Comparison of ENCODE assay signal across 27 cellular contexts in genomic region chr6:38549180-38549579, GRCh38.
"Had no signal": no experiment of that assay in that cellular context is flagged by ENCODE, and none has a peak within 500 bp of the region (broad histone marks: within the 10 kb centered on the region; RNA-seq: fewer than 3 reads in every experiment).

No MANE protein-coding gene starts in this region.

- H3K9me3 ChIP-seq: Peyer's patch had no signal

- H3K27ac Mint-ChIP-seq: activated B cell treated with CpG ODN at 0.5 μM for 24 hours; activated CD4-positive, alpha-beta T cell treated with anti-CD3 and anti-CD28 coated beads, Interleukin-2, amount 10 ng/mL, durations not matched to agents 24 days and 14 days; activated CD8-positive, alpha-beta memory T cell treated with anti-CD3 and anti-CD28 coated beads, Interleukin-2, amount 10 ng/mL, durations not matched to agents 7 days and 5 days; activated naive CD4-positive, alpha-beta T cell treated with anti-CD3 and anti-CD28 coated beads, Interleukin-2, amount 50 U/mL, for 24 hours; activated T-cell treated with anti-CD3 and anti-CD28 coated beads, Interleukin-2, amount 50 U/mL, for 24 hours; activated T-helper 1 cell treated with anti-CD3 and anti-CD28 coated beads, Interleukin-12 subunit alpha, Interleukin-12 subunit beta, Interleukin-2, Interleukin-4 antibody, amounts not matched to agents 30 ng/mL and 10 ng/mL and 1 ng/mL, durations not matched to agents 14 hours and 24 hours and 36 hours; T-helper 17 cell had no signal

- H3K4me3 ChIP-seq: Peyer's patch had no signal

- H3K36me3 ChIP-seq: Peyer's patch had no signal

- H3K27ac ChIP-seq: Peyer's patch, RWPE1 had no signal

- H3K9me3 Mint-ChIP-seq: activated CD4-positive, alpha-beta T cell treated with anti-CD3 and anti-CD28 coated beads, Interleukin-2, amount 10 ng/mL, durations not matched to agents 24 days and 14 days; activated naive CD4-positive, alpha-beta T cell treated with anti-CD3 and anti-CD28 coated beads, Interleukin-2, amount 50 U/mL, for 24 hours; activated T-cell treated with anti-CD3 and anti-CD28 coated beads, Interleukin-2, amount 50 U/mL, for 24 hours; activated T-helper 1 cell treated with anti-CD3 and anti-CD28 coated beads, Interleukin-12 subunit alpha, Interleukin-12 subunit beta, Interleukin-2, Interleukin-4 antibody, amounts not matched to agents 30 ng/mL and 10 ng/mL and 1 ng/mL, durations not matched to agents 14 hours and 24 hours and 36 hours; central memory CD8-positive, alpha-beta T cell had no signal

- H3K27me3 Mint-ChIP-seq: activated B cell treated with CpG ODN at 0.5 μM for 24 hours; activated CD4-positive, alpha-beta T cell treated with anti-CD3 and anti-CD28 coated beads, Interleukin-2, amount 10 ng/mL, durations not matched to agents 24 days and 14 days; activated CD8-positive, alpha-beta memory T cell treated with anti-CD3 and anti-CD28 coated beads, Interleukin-2, amount 10 ng/mL, durations not matched to agents 7 days and 5 days; activated naive CD4-positive, alpha-beta T cell treated with anti-CD3 and anti-CD28 coated beads, Interleukin-2, amount 50 U/mL, for 24 hours; activated T-cell treated with anti-CD3 and anti-CD28 coated beads, Interleukin-2, amount 50 U/mL, for 24 hours; central memory CD8-positive, alpha-beta T cell; T-helper 17 cell had no signal

- H3K4me3 Mint-ChIP-seq: activated B cell treated with CpG ODN at 0.5 μM for 24 hours; activated CD4-positive, alpha-beta T cell treated with anti-CD3 and anti-CD28 coated beads, Interleukin-2, amount 10 ng/mL, durations not matched to agents 24 days and 14 days; activated CD8-positive, alpha-beta memory T cell treated with anti-CD3 and anti-CD28 coated beads, Interleukin-2, amount 10 ng/mL, durations not matched to agents 7 days and 5 days; activated naive CD4-positive, alpha-beta T cell treated with anti-CD3 and anti-CD28 coated beads, Interleukin-2, amount 50 U/mL, for 24 hours; activated T-cell treated with anti-CD3 and anti-CD28 coated beads, Interleukin-2, amount 50 U/mL, for 24 hours; activated T-helper 1 cell treated with anti-CD3 and anti-CD28 coated beads, Interleukin-12 subunit alpha, Interleukin-12 subunit beta, Interleukin-2, Interleukin-4 antibody, amounts not matched to agents 30 ng/mL and 10 ng/mL and 1 ng/mL, durations not matched to agents 14 hours and 24 hours and 36 hours; central memory CD8-positive, alpha-beta T cell; T-helper 17 cell had no signal

- DNase-seq: activated B cell treated with CpG ODN at 0.5 μM for 24 hours; activated CD4-positive, alpha-beta T cell treated with anti-CD3 and anti-CD28 coated beads for 1 hour; activated CD4-positive, alpha-beta T cell treated with anti-CD3 and anti-CD28 coated beads, Interleukin-2, amount 10 ng/mL, durations not matched to agents 24 days and 14 days; activated CD4-positive, alpha-beta T cell treated with anti-CD3 and anti-CD28 coated beads, Interleukin-2, amount 50 U/mL, for 48 hours; activated CD8-positive, alpha-beta memory T cell treated with anti-CD3 and anti-CD28 coated beads, Interleukin-2, amount 10 ng/mL, durations not matched to agents 7 days and 5 days; activated effector memory CD4-positive, alpha-beta T cell treated with Interleukin-2 at 50 U/mL for 16 hours; activated naive CD4-positive, alpha-beta T cell; activated T-cell treated with anti-CD3 and anti-CD28 coated beads, Interleukin-2, amount 50 U/mL, for 24 hours; aorta; IMR-90; Kasumi-1; KBM-7; NCI-H146; NCI-H187 treated with DMSO at 0.1 percent for 48 hours; NCI-H2081 treated with DMSO at 0.1 percent for 48 hours; NCI-H524; NCI-H774; NK-92 treated with Interleukin-12 subunit alpha and Interleukin-12 subunit beta, amount 100 ng/mL, for 24 hours; OCI-M1; Peyer's patch; SHP77 treated with DMSO at 0.1 percent for 48 hours; T-helper 17 cell; T-helper 9 cell had no signal

- H3K4me1 Mint-ChIP-seq: activated B cell treated with CpG ODN at 0.5 μM for 24 hours; activated CD4-positive, alpha-beta T cell treated with anti-CD3 and anti-CD28 coated beads, Interleukin-2, amount 10 ng/mL, durations not matched to agents 24 days and 14 days; activated CD8-positive, alpha-beta memory T cell treated with anti-CD3 and anti-CD28 coated beads, Interleukin-2, amount 10 ng/mL, durations not matched to agents 7 days and 5 days had no signal

- H3K27me3 ChIP-seq: Peyer's patch had no signal

- ATAC-seq: activated CD8-positive, alpha-beta memory T cell treated with anti-CD3 and anti-CD28 coated beads, Interleukin-2, amount 10 ng/mL, durations not matched to agents 7 days and 5 days; T-helper 17 cell had no signal
